Comparison of ENCODE assay signal across 9 cellular contexts in genomic region chrX:46306103-46306502, GRCh38.
"Had no signal": no experiment of that assay in that cellular context is flagged by ENCODE, and none has a peak within 500 bp of the region (broad histone marks: within the 10 kb centered on the region; RNA-seq: fewer than 3 reads in every experiment).

No MANE protein-coding gene starts in this region.

- FAIRE-seq: HTR-8/SVneo, K562 had no signal

- H3K27ac Mint-ChIP-seq: HFFc6 had no signal

- H2AFZ ChIP-seq: GM23248 had no signal

- ATAC-seq: HCT116, K562 had no signal

- DNase-seq: GM23248, GOT3, H7, HFFc6, IMR-90 had no signal

- H3K36me3 ChIP-seq: HAP-1 had no signal

- H3K27ac ChIP-seq: GM23248 had no signal

- H3K4me3 Mint-ChIP-seq: HFFc6 had no signal

- H3K4me3 ChIP-seq: GM23248, HAP-1, K562 had no signal

- H3K9ac ChIP-seq: GM23248 had no signal
